In the genomic region with DNA sequence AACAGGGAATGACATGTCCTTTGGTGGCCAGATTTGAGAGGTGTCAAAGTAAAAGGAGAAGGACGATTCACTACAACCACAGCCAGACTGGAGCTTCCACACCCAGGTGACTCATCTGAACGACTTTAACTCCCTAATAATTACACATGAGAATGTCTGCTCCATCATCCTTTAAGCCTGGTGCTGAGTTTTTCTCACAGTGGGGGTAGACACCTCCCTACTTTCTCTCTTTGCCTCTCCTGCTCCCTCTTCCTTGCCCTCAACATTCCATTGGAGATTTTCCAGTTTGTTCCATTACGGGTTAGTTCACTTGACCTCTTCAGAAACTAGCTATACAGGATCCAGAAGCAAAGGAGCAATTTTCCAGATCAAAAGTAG, we compare ENCODE assay signal across 1 cellular context.
TF ChIP-seq lines count a peak whose summit lies in the region.

No MANE protein-coding gene starts in this region.

TF ChIP-seq in K562, 482 proteins besides CTCF, POLR2A, EP300 and RAD21 (continued from another document):
- TF ChIP-seq, protein P1, sequence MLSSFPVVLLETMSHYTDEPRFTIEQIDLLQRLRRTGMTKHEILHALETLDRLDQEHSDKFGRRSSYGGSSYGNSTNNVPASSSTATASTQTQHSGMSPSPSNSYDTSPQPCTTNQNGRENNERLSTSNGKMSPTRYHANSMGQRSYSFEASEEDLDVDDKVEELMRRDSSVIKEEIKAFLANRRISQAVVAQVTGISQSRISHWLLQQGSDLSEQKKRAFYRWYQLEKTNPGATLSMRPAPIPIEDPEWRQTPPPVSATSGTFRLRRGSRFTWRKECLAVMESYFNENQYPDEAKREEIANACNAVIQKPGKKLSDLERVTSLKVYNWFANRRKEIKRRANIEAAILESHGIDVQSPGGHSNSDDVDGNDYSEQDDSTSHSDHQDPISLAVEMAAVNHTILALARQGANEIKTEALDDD (IDR thresholded peaks at IDR 0.05), result peak; percentile 47; the same call in 1 of the 2 replicates
- peak; percentile 20 for TF ChIP-seq DPF2 (IDR thresholded peaks at IDR 0.05)
- TF ChIP-seq FOSL1 (tag; conservative IDR thresholded peaks at IDR 0.05), result peak; percentile 91
- TF ChIP-seq, protein P2, sequence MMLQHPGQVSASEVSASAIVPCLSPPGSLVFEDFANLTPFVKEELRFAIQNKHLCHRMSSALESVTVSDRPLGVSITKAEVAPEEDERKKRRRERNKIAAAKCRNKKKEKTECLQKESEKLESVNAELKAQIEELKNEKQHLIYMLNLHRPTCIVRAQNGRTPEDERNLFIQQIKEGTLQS (IDR thresholded peaks at IDR 0.05), result peak; percentile 91
- TF ChIP-seq, protein P2 (CRISPR knock-in tag; conservative IDR thresholded peaks at IDR 0.05), result no peak
- peak; percentile 32 for TF ChIP-seq CBFA2T3 (IDR thresholded peaks at IDR 0.05)
- peak; percentile 41; the same call in 1 of the 2 replicates for TF ChIP-seq CREM (IDR thresholded peaks at IDR 0.05; ENCODE audit: low read depth)
- no peak for TF ChIP-seq SRSF3 (IDR thresholded peaks at IDR 0.05; ENCODE audit: insufficient read depth, low read length)
- TF ChIP-seq XRCC4 (IDR thresholded peaks at IDR 0.05; ENCODE audit: extremely low read depth, insufficient read depth, insufficient read length), result no peak
- TF ChIP-seq RCOR1 (IDR thresholded peaks at IDR 0.05; ENCODE audit: borderline replicate concordance in 1 of 2, low read depth in 2 of 2, low read length in 2 of 2), result peak; percentile 63 to 88; a peak in 3 of 4 replicates
- TF ChIP-seq SP1 (CRISPR knock-in tag; IDR thresholded peaks at IDR 0.05), result 0 out of 2 replicates have a peak, but pooled peaks have one; percentile 31
- no peak for TF ChIP-seq ZNF263 (CRISPR knock-in tag; IDR thresholded peaks at IDR 0.05; ENCODE audit: borderline replicate concordance)
- peak; percentile 80 for TF ChIP-seq DACH1 (IDR thresholded peaks at IDR 0.05; ENCODE audit: partially characterized antibody)
- peak; percentile 34 for TF ChIP-seq CTBP1 (IDR thresholded peaks at IDR 0.05; ENCODE audit: borderline replicate concordance)
- TF ChIP-seq ZNF551 (CRISPR knock-in tag; IDR thresholded peaks at IDR 0.05), result no peak
- peak; percentile 32; the same call in 1 of the 2 replicates for TF ChIP-seq NCOR1 (IDR thresholded peaks at IDR 0.05)
- peak; percentile 86 to 87 for TF ChIP-seq KDM1A (IDR thresholded peaks at IDR 0.05)
- no peak for TF ChIP-seq FOXJ3 (CRISPR knock-in tag; IDR thresholded peaks at IDR 0.05)
- no peak for TF ChIP-seq ZNF79 (CRISPR knock-in tag; IDR thresholded peaks at IDR 0.05; ENCODE audit: low read depth)
- TF ChIP-seq NFE2 (IDR thresholded peaks at IDR 0.05; ENCODE audit: low read depth), result peak; percentile 64
- TF ChIP-seq L3MBTL2 (IDR thresholded peaks at IDR 0.05), result peak; percentile 72
- peak; percentile 93 for TF ChIP-seq JUND (IDR thresholded peaks at IDR 0.05; ENCODE audit: borderline replicate concordance, low read depth, low read length)
- peak; percentile 89; the same call in 2 of the 3 replicates for TF ChIP-seq JUND (tag; IDR thresholded peaks at IDR 0.05; ENCODE audit: borderline replicate concordance, low read depth, low read length)
- no peak for TF ChIP-seq HNRNPL (IDR thresholded peaks at IDR 0.05; ENCODE audit: low read depth, low read length)
- TF ChIP-seq ESRRA (IDR thresholded peaks at IDR 0.05; ENCODE audit: borderline replicate concordance, low read depth), result peak; percentile 24; the same call in 1 of the 2 replicates
- no peak for TF ChIP-seq CAMTA2 (CRISPR knock-in tag; conservative IDR thresholded peaks at IDR 0.05)
- no peak for TF ChIP-seq SIN3A (IDR thresholded peaks at IDR 0.05; ENCODE audit: borderline replicate concordance in 2 of 2, control insufficient read depth in 1 of 2, low read depth in 2 of 2, low read length in 2 of 2)
- peak; percentile 60; the same call in 1 of the 2 replicates for TF ChIP-seq TEAD4 (IDR thresholded peaks at IDR 0.05; ENCODE audit: low read length)
- no peak for TF ChIP-seq TEAD4 (CRISPR knock-in tag; IDR thresholded peaks at IDR 0.05; ENCODE audit: borderline replicate concordance)
- TF ChIP-seq CCNT2 (IDR thresholded peaks at IDR 0.05; ENCODE audit: borderline replicate concordance, extremely low read depth, insufficient read length, low read depth, low read length), result peak; percentile 40
- TF ChIP-seq HDAC1 (IDR thresholded peaks at IDR 0.05), result peak in 1 of 2 experiments; percentile 51; a peak in 1 of 4 replicates
- no peak for TF ChIP-seq NRF1 (conservative IDR thresholded peaks at IDR 0.05 in 1 of 2, IDR thresholded peaks at IDR 0.05 in 1 of 2)
- no peak for TF ChIP-seq ZNF780A (CRISPR knock-in tag; IDR thresholded peaks at IDR 0.05)
- TF ChIP-seq, protein P3, sequence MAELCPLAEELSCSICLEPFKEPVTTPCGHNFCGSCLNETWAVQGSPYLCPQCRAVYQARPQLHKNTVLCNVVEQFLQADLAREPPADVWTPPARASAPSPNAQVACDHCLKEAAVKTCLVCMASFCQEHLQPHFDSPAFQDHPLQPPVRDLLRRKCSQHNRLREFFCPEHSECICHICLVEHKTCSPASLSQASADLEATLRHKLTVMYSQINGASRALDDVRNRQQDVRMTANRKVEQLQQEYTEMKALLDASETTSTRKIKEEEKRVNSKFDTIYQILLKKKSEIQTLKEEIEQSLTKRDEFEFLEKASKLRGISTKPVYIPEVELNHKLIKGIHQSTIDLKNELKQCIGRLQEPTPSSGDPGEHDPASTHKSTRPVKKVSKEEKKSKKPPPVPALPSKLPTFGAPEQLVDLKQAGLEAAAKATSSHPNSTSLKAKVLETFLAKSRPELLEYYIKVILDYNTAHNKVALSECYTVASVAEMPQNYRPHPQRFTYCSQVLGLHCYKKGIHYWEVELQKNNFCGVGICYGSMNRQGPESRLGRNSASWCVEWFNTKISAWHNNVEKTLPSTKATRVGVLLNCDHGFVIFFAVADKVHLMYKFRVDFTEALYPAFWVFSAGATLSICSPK (IDR thresholded peaks at IDR 0.05; ENCODE audit: borderline replicate concordance), result 0 out of 2 replicates have a peak, but pooled peaks have one; percentile 56
- peak; percentile 8; the same call in 1 of the 2 replicates for TF ChIP-seq ZNF316 (IDR thresholded peaks at IDR 0.05)
- TF ChIP-seq IFI16 (CRISPR knock-in tag; IDR thresholded peaks at IDR 0.05), result no peak
- TF ChIP-seq MTA1 (IDR thresholded peaks at IDR 0.05; ENCODE audit: borderline replicate concordance), result 0 out of 2 replicates have a peak, but pooled peaks have one; percentile 21
- no peak for TF ChIP-seq YY1 (IDR thresholded peaks at IDR 0.05; ENCODE audit: borderline replicate concordance in 1 of 3, control insufficient read depth in 1 of 3, extremely low read depth in 1 of 3, insufficient read depth in 3 of 3, insufficient read length in 1 of 3, insufficient replicate concordance in 2 of 3, low read depth in 1 of 3, low read length in 2 of 3)
- no peak for TF ChIP-seq POLR2G (IDR thresholded peaks at IDR 0.05; ENCODE audit: low read depth, low read length)
- peak; percentile 67 for TF ChIP-seq SMARCE1 (IDR thresholded peaks at IDR 0.05)
- TF ChIP-seq JUN (IDR thresholded peaks at IDR 0.05; ENCODE audit: borderline replicate concordance, low read depth, low read length), result peak; percentile 92
- TF ChIP-seq JUN (CRISPR knock-in tag; IDR thresholded peaks at IDR 0.05; ENCODE audit: borderline replicate concordance), result no peak
- peak; percentile 13; the same call in 1 of the 2 replicates for TF ChIP-seq ZNF197 (CRISPR knock-in tag; IDR thresholded peaks at IDR 0.05; ENCODE audit: low read depth)
- TF ChIP-seq POLR2AphosphoS5 (IDR thresholded peaks at IDR 0.05; ENCODE audit: control insufficient read depth, insufficient read depth, low read depth, low read length), result 0 out of 2 replicates have a peak, but pooled peaks have one; percentile 17
- TF ChIP-seq, protein P4, sequence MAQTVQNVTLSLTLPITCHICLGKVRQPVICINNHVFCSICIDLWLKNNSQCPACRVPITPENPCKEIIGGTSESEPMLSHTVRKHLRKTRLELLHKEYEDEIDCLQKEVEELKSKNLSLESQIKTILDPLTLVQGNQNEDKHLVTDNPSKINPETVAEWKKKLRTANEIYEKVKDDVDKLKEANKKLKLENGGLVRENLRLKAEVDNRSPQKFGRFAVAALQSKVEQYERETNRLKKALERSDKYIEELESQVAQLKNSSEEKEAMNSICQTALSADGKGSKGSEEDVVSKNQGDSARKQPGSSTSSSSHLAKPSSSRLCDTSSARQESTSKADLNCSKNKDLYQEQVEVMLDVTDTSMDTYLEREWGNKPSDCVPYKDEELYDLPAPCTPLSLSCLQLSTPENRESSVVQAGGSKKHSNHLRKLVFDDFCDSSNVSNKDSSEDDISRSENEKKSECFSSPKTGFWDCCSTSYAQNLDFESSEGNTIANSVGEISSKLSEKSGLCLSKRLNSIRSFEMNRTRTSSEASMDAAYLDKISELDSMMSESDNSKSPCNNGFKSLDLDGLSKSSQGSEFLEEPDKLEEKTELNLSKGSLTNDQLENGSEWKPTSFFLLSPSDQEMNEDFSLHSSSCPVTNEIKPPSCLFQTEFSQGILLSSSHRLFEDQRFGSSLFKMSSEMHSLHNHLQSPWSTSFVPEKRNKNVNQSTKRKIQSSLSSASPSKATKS (CRISPR knock-in tag; IDR thresholded peaks at IDR 0.05), result no peak
